8 cellular contexts compared by ENCODE assay signal in the genomic region with DNA sequence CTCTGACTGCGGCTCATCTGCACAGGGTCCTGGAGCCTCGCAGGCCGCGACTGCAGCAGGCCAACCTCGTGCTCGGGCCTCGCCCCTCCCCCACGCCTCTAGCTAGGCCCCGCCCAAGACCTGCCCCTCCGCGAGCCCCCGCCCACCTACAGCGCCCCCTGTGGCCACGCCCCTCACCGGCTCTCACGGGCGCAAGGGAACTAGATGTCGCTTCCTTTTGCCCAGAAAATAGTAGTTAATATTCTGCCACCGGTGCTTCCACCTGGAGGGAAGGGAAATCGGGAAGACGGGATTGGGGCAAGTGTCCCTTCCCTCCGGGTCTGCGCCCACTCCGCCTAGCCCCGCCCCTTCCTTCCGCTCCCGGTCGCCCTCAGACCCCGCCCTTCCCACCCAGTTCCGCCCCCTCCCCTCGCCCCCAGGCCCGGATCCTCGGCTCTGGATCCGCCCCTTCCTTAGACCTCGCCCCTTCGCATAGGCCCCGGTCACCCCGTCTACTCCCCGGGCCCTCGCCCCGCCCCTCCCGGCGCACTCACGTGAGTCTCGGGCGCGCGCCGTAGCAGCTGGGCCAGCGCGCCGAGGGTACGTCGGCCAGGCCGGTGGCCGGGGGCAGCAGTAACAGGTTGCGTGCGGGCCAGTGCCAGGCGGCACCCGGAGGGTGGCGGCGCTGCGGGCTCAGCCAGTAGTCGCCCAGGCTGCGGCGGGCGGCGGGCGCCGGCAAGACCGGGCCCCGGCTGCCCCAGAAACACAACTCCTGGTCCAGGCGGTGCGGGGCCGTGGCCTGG. TPM values are rescaled to one million over a fixed set of nuclear protein-coding genes. Genes with fewer than 3 reads are reported as not detected.
DNase-seq lines count a peak whose midpoint lies in the region; ATAC-seq and TF ChIP-seq lines count a peak whose summit lies in the region.

No MANE protein-coding gene starts in this region.

- H3K27ac Mint-ChIP-seq in CD8-positive, alpha-beta T cell = peak overlapping the region; percentile 49
- peak overlapping the region; percentile 85 for H3K27ac Mint-ChIP-seq in activated CD8-positive, alpha-beta T cell treated with anti-CD3 and anti-CD28 coated beads for 36 hours

- DNase-seq in CD8-positive, alpha-beta T cell = peak; percentile 81 to 93 (median 89)
- DNase-seq in HL-60 (ENCODE audit: low read depth in 1 of 2, low spot score in 1 of 2) (peak; percentile 81 to 87), NCI-H82 (lab: John Stamatoyannopoulos, UW) (peak; percentile 99), lung microvascular endothelial cell (ENCODE audit: low read depth in 2 of 2) (peak; percentile 87 to 90)
- peak; percentile 92 for DNase-seq in activated CD8-positive, alpha-beta T cell treated with anti-CD3 and anti-CD28 coated beads for 36 hours
- DNase-seq in effector CD4-positive, alpha-beta T cell = peak; percentile 89
- peak; percentile 84 to 88 (median 87) for DNase-seq in stimulated activated CD4-positive, alpha-beta T cell treated with anti-CD3 and anti-CD28 coated beads, TNF-alpha, amount 100 ng/mL, for 4 hours (ENCODE audit: low read depth in 3 of 3)

- H3K9me3 ChIP-seq in CD8-positive, alpha-beta T cell (ENCODE audit: low read length) = no peaks in the 10 kb centered on the region

- H3K4me1 ChIP-seq in CD8-positive, alpha-beta T cell (ENCODE audit: insufficient read depth, low read length) = peaks cover 34% of the 10 kb centered on the region

- peak; percentile 95 for ATAC-seq in CD8-positive, alpha-beta T cell
- peak; percentile 85 for ATAC-seq in GM19438 (IDR thresholded peaks at IDR 0.05; ENCODE audit: low read depth, unreplicated experiment)
- ATAC-seq in activated CD8-positive, alpha-beta T cell treated with anti-CD3 and anti-CD28 coated beads for 36 hours = peak; percentile 95

- H3K4me3 ChIP-seq in CD8-positive, alpha-beta T cell (ENCODE audit: low read depth, low read length) = peak overlapping the region; percentile 85
- H3K4me3 ChIP-seq in HL-60 (replicated peaks; ENCODE audit: insufficient read depth, low read length) = peak overlapping the region; percentile 50

- peak overlapping the region; percentile 81 for H3K4me3 Mint-ChIP-seq in CD8-positive, alpha-beta T cell
- H3K4me3 Mint-ChIP-seq in activated CD8-positive, alpha-beta T cell treated with anti-CD3 and anti-CD28 coated beads for 36 hours = peak overlapping the region; percentile 79

- CTCF ChIA-PET in CD8-positive, alpha-beta T cell (lab: Charles Lee) = interaction anchor here (0.8 to 2.5 kb wide), 3 partner anchors 16 to 136 kb away, joined by 3 to 9 read pairs (median 3); partner anchors contain the start of gene MARCKSL1
- CTCF ChIA-PET in activated CD8-positive, alpha-beta T cell treated with anti-CD3 and anti-CD28 coated beads for 36 hours (lab: Charles Lee) = interaction anchor here (0.8 to 1.7 kb wide), 5 partner anchors 9 to 104 kb away, joined by 3 to 4 read pairs (median 3); partner anchors contain the start of gene MARCKSL1

- H3K36me3 ChIP-seq in CD8-positive, alpha-beta T cell (ENCODE audit: insufficient read depth, low read length) = no peaks in the 10 kb centered on the region

- intact Hi-C loops in CD8-positive, alpha-beta T cell (cut with DNase I, micrococcal nuclease) = loop anchor here (1.0 to 5.0 kb wide), 9 partner anchors 15 to 996 kb away; partner anchors contain the start of genes BSDC1 (in 2 of the 2), MARCKSL1 (in 2 of the 2), EIF3I (in 1 of the 2) and HDAC1 (in 1 of the 2)
- intact Hi-C loops in activated CD8-positive, alpha-beta T cell treated with anti-CD3 and anti-CD28 coated beads for 36 hours (cut with micrococcal nuclease) = no loop called here

- H3K4me1 Mint-ChIP-seq in CD8-positive, alpha-beta T cell (ENCODE audit: low read depth) = peaks cover 52% of the 10 kb centered on the region
- peaks cover 42% of the 10 kb centered on the region for H3K4me1 Mint-ChIP-seq in activated CD8-positive, alpha-beta T cell treated with anti-CD3 and anti-CD28 coated beads for 36 hours (ENCODE audit: low read depth)

- peak; percentile 49 for TF ChIP-seq CTCF in CD8-positive, alpha-beta T cell (IDR thresholded peaks at IDR 0.05)
- TF ChIP-seq CTCF in HL-60 (IDR thresholded peaks at IDR 0.05; ENCODE audit: insufficient read depth, low read length) = no peak
- peak; percentile 75 for TF ChIP-seq CTCF in activated CD8-positive, alpha-beta T cell treated with anti-CD3 and anti-CD28 coated beads for 36 hours (IDR thresholded peaks at IDR 0.05)

- peak overlapping the region; percentile 60 for H3K27ac ChIP-seq in CD8-positive, alpha-beta T cell (ENCODE audit: low read depth, low read length)
- H3K27ac ChIP-seq in HL-60 (replicated peaks) = peak overlapping the region; percentile 56

- peaks cover 2% of the 10 kb centered on the region for H3K36me3 Mint-ChIP-seq in CD8-positive, alpha-beta T cell
- H3K36me3 Mint-ChIP-seq in activated CD8-positive, alpha-beta T cell treated with anti-CD3 and anti-CD28 coated beads for 36 hours (ENCODE audit: low read depth) = no peaks in the 10 kb centered on the region

- H3K9me3 Mint-ChIP-seq in CD8-positive, alpha-beta T cell = no peaks in the 10 kb centered on the region
- H3K9me3 Mint-ChIP-seq in activated CD8-positive, alpha-beta T cell treated with anti-CD3 and anti-CD28 coated beads for 36 hours = peaks cover 6% of the 10 kb centered on the region

- no peaks in the 10 kb centered on the region for H3K27me3 ChIP-seq in CD8-positive, alpha-beta T cell (ENCODE audit: insufficient read depth, low read length)
- H3K27me3 ChIP-seq in HL-60 (ENCODE audit: insufficient read depth, poor library complexity, severe bottlenecking) = no peaks in the 10 kb centered on the region

- no peaks in the 10 kb centered on the region for H3K27me3 Mint-ChIP-seq in CD8-positive, alpha-beta T cell (ENCODE audit: low read depth)
- no peaks in the 10 kb centered on the region for H3K27me3 Mint-ChIP-seq in activated CD8-positive, alpha-beta T cell treated with anti-CD3 and anti-CD28 coated beads for 36 hours

- POLR2A ChIA-PET in CD8-positive, alpha-beta T cell (lab: Charles Lee) = interaction anchor here (1.0 to 3.8 kb wide), 9 partner anchors 9 to 110 kb away, joined by 3 to 32 read pairs (median 6); partner anchors contain the start of genes BSDC1, LCK and MARCKSL1
- POLR2A ChIA-PET in activated CD8-positive, alpha-beta T cell treated with anti-CD3 and anti-CD28 coated beads for 36 hours (lab: Charles Lee) = interaction anchor here (1.0 to 6.7 kb wide), 4 partner anchors 9 to 51 kb away, joined by 3 to 39 read pairs (median 6); partner anchors contain the start of genes BSDC1 and MARCKSL1

RNA-seq across cellular contexts. Expression of gene FAM229A, which starts 11.0 kb away (rescaled TPM):
- 10 to 100 TPM; 29.9 to 36.0 TPM for total RNA-seq in CD8-positive, alpha-beta T cell
- total RNA-seq in activated CD8-positive, alpha-beta T cell treated with anti-CD3 and anti-CD28 coated beads for 36 hours = 1 to 10 TPM; 4.6 to 5.5 TPM
- 0.22 and 0.99 TPM in 2 replicates for total RNA-seq in lung microvascular endothelial cell

RNA-seq across cellular contexts. Expression of gene TSSK3, which starts 11.1 kb away (rescaled TPM):
- total RNA-seq in CD8-positive, alpha-beta T cell = under 1 TPM; 0.22 to 0.42 TPM
- total RNA-seq in activated CD8-positive, alpha-beta T cell treated with anti-CD3 and anti-CD28 coated beads for 36 hours = under 1 TPM; 0.85 to 0.90 TPM
- total RNA-seq in lung microvascular endothelial cell = not detected in 2 replicates

RNA-seq across cellular contexts. Expression of gene MARCKSL1, which starts 15.2 kb away (rescaled TPM):
- total RNA-seq in CD8-positive, alpha-beta T cell = 10 to 100 TPM; 30.5 to 30.7 TPM
- 10 to 100 TPM; 31.2 to 33.5 TPM for total RNA-seq in activated CD8-positive, alpha-beta T cell treated with anti-CD3 and anti-CD28 coated beads for 36 hours
- total RNA-seq in lung microvascular endothelial cell = 101 and 118 TPM in 2 replicates

RNA-seq across cellular contexts. Expression of gene BSDC1, which starts 43.0 kb away (rescaled TPM):
- 100 to 1,000 TPM; 189 to 201 TPM for total RNA-seq in CD8-positive, alpha-beta T cell
- 10 to 100 TPM; 30.6 to 33.3 TPM for total RNA-seq in activated CD8-positive, alpha-beta T cell treated with anti-CD3 and anti-CD28 coated beads for 36 hours
- 29.6 and 50.2 TPM in 2 replicates for total RNA-seq in lung microvascular endothelial cell

RNA-seq across cellular contexts. Expression of gene HDAC1, which starts 59.4 kb away (rescaled TPM):
- total RNA-seq in CD8-positive, alpha-beta T cell = 10 to 100 TPM; 57.8 to 61.4 TPM
- 100 to 1,000 TPM; 126 to 127 TPM for total RNA-seq in activated CD8-positive, alpha-beta T cell treated with anti-CD3 and anti-CD28 coated beads for 36 hours
- 113 and 114 TPM in 2 replicates for total RNA-seq in lung microvascular endothelial cell

Comparison
In these comparisons a context has a peak if more than half of its experiments do, and no peak if none do; other contexts are left out.
1. Peak in every context shown above with its lines: DNase-seq, ATAC-seq, H3K4me3 ChIP-seq and H3K27ac ChIP-seq.
2. RNA of gene FAM229A, which starts 11.0 kb away (total RNA-seq): 29.9 to 36.0 TPM in CD8-positive, alpha-beta T cell; 4.6 to 5.5 TPM in activated CD8-positive, alpha-beta T cell treated with anti-CD3 and anti-CD28 coated beads for 36 hours and 0.22 to 0.99 TPM in lung microvascular endothelial cell; every median in the first group is over 4 times any median in the second.